14 cellular contexts compared by ENCODE assay signal in the genomic region with DNA sequence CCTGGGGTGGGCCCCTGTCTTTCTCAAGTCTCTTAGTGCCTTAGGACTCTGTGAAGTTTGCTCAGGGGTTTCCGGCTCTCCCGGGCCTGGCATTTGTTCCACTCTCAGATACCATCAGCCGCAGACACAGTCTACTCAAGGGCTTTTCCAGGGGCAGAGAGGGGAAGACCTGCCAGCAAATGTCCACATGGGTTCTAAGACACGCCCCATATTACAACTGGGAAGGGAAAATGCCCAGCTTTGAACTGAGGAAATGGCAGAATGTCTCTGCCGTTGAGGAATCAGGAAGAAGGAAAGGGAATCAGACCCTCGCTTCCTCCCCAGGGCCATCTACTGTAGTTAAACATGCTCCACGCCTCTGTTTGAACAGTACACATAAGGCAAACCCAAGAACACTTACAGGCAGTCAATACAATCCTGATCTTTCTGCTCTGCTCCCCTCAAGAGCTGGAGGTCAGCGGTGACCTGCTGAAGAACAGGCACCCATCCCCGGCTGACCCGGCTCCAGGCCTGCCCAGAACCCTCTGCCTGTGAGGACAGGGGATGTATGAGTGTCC. TPM values are rescaled to one million over a fixed set of nuclear protein-coding genes. Genes with fewer than 3 reads are reported as not detected.
A peak's percentile ranks its signal among the peaks of the same experiment; 100 is the strongest.
DNase-seq lines count a peak whose midpoint lies in the region; ATAC-seq and TF ChIP-seq lines count a peak whose summit lies in the region.
"Had no signal": no experiment of that assay in that cellular context is flagged by ENCODE, and none has a peak within 500 bp of the region (broad histone marks: within the 10 kb centered on the region; RNA-seq: fewer than 3 reads in every experiment).

No MANE protein-coding gene starts in this region.

- WGBS in right cardiac atrium: 59% methylated on average over 10 of the region's 10 CpGs

- intact Hi-C loops in right cardiac atrium (cut with DNase I): no loop called here

- H3K4me3 ChIP-seq in RWPE2 (ENCODE audit: severe bottlenecking): no peak overlapping the region
- H3K4me3 ChIP-seq in right cardiac atrium (ENCODE audit: low read length): no peak overlapping the region

- POLR2A ChIA-PET in T-cell (lab: Charles Lee): interaction anchor here in 1 of 2 donors (0.5 kb wide), 1 partner anchor 867 kb away, joined by 4 read pairs; no protein-coding TSS in a partner anchor

- peaks cover 23 to 42% (median 34%) of the 10 kb centered on the region in 3 donors for H3K4me1 Mint-ChIP-seq in T-cell

- peaks cover 44% of the 10 kb centered on the region for H3K4me1 ChIP-seq in RWPE2 (ENCODE audit: insufficient read depth, poor library complexity, severe bottlenecking)
- peaks cover 16% of the 10 kb centered on the region for H3K4me1 ChIP-seq in right cardiac atrium (ENCODE audit: control insufficient read depth, insufficient read depth, low read length)

- H3K27ac ChIP-seq in C4-2B (peak overlapping the region; percentile 39), RWPE2 (ENCODE audit: poor library complexity, severe bottlenecking) (peak overlapping the region; percentile 49), right cardiac atrium (ENCODE audit: low read length) (peak overlapping the region; percentile 70)

- no peak overlapping the region for H3K4me3 Mint-ChIP-seq in T-cell

- peak overlapping the region in 1 of 2 donors; percentile 66 for H3K27ac Mint-ChIP-seq in T-cell

- peak; percentile 55 for ATAC-seq in RWPE2 (ENCODE audit: low read depth)
- ATAC-seq in right cardiac atrium: peak; percentile 67 to 72
- ATAC-seq in GM21717 (IDR thresholded peaks at IDR 0.05; ENCODE audit: unreplicated experiment): no peak
- no peak for ATAC-seq in T-cell (replicated peaks in 1 of 4)
- ATAC-seq: sciatic nerve had no signal

- DNase-seq in RWPE2 (ENCODE audit: low spot score) (peak; percentile 62), right cardiac atrium (peak in 1 of 3 donors; percentile 55), pulmonary artery endothelial cell (ENCODE audit: low read depth, low spot score) (peak; percentile 32), H4 (ENCODE audit: low spot score) (no peak), NCI-H2196 (lab: John Stamatoyannopoulos, UW; ENCODE audit: unreplicated experiment) (no peak), T-cell (no peak)
- DNase-seq: activated CD4-positive, alpha-beta T cell treated with anti-CD3 and anti-CD28 coated beads, Interleukin-2, amount 10 ng/mL, durations not matched to agents 24 days and 14 days; activated gamma-delta T cell treated with Interleukin-2 at 50 U/mL for 16 hours; mesenchymal stem cell; NCI-H1694 treated with DMSO at 0.1 percent for 48 hours; NCI-H82 had no signal

- CTCF ChIA-PET in T-cell (lab: Charles Lee): no interaction called here

- H3K36me3 ChIP-seq in RWPE2 (ENCODE audit: low read depth): peaks cover 11% of the 10 kb centered on the region

- H3K36me3 Mint-ChIP-seq in T-cell: no peaks in the 10 kb centered on the region

- no peaks in the 10 kb centered on the region for H3K9me3 Mint-ChIP-seq in T-cell
- H3K9me3 Mint-ChIP-seq: activated CD4-positive, alpha-beta T cell treated with anti-CD3 and anti-CD28 coated beads, Interleukin-2, amount 10 ng/mL, durations not matched to agents 24 days and 14 days had no signal

- TF ChIP-seq CTCF in C4-2B (conservative IDR thresholded peaks at IDR 0.05) (no peak), RWPE2 (IDR thresholded peaks at IDR 0.05; ENCODE audit: poor library complexity, severe bottlenecking) (no peak)

- H3K27me3 ChIP-seq in RWPE2 (ENCODE audit: insufficient read depth, poor library complexity, severe bottlenecking): no peaks in the 10 kb centered on the region
- no peaks in the 10 kb centered on the region for H3K27me3 ChIP-seq in right cardiac atrium (ENCODE audit: control insufficient read depth, insufficient read depth)

- H3K27me3 Mint-ChIP-seq in T-cell: no peaks in the 10 kb centered on the region
- H3K27me3 Mint-ChIP-seq: activated CD4-positive, alpha-beta T cell treated with anti-CD3 and anti-CD28 coated beads, Interleukin-2, amount 10 ng/mL, durations not matched to agents 24 days and 14 days had no signal

- H3K9me3 ChIP-seq in RWPE2 (ENCODE audit: severe bottlenecking): no peaks in the 10 kb centered on the region
- H3K9me3 ChIP-seq in right cardiac atrium (ENCODE audit: control insufficient read depth, low read length): no peaks in the 10 kb centered on the region

RNA-seq across cellular contexts. Expression of a gene that starts 7.9 kb away (rescaled TPM):
- total RNA-seq in right cardiac atrium: 10 to 100 TPM; 21.0 to 23.3 (median 22.0) TPM
- 31.5 TPM for polyA plus RNA-seq in right cardiac atrium
- 15.0 and 16.5 TPM in 2 replicates for total RNA-seq in pulmonary artery endothelial cell
- total RNA-seq in H4 (2014; rRNA removed; shearing (Covaris generic)): 5.7 and 5.8 TPM in 2 replicates
- total RNA-seq in T-cell: 10 to 100 TPM in 1 of 5 donors, 1 to 10 TPM in 4; 6.6 to 12.0 (median 9.1) TPM

RNA-seq across cellular contexts. Expression of a gene that starts 48.8 kb away (rescaled TPM):
- total RNA-seq in right cardiac atrium (1 to 10 TPM; 1.9 to 3.4 (median 2.5) TPM), pulmonary artery endothelial cell (2.2 and 4.3 TPM in 2 replicates), T-cell (under 1 TPM; 0.05 to 0.35 (median 0.23) TPM)
- 0.75 TPM for polyA plus RNA-seq in right cardiac atrium
- total RNA-seq in H4 (2014; rRNA removed; shearing (Covaris generic)): 0.02 and 0.14 TPM in 2 replicates
- total RNA-seq: activated CD4-positive, alpha-beta T cell treated with anti-CD3 and anti-CD28 coated beads, Interleukin-2, amount 10 ng/mL, durations not matched to agents 24 days and 14 days had no signal

Comparison
In these comparisons a context has a peak if more than half of its experiments do, and no peak if none do; other contexts are left out.
1. ATAC-seq: peak in RWPE2 (single experiment) and right cardiac atrium (2 of 2); none in GM21717 (single experiment) and T-cell (0 of 4).
2. DNase-seq: peak in RWPE2 (single experiment) and pulmonary artery endothelial cell (single experiment); none in H4 (single experiment), NCI-H2196 (single experiment) and T-cell (0 of 34).
3. Peak in every context shown above with its lines, with median percentiles within 50 percentile points of each other: H3K27ac ChIP-seq.